In genomic region chr12:79844693-79845092, GRCh38 we compare ENCODE assay signal across 1 cellular context.
TF ChIP-seq lines count a peak whose summit lies in the region.

No MANE protein-coding gene starts in this region.

TF ChIP-seq in K562, 482 proteins besides CTCF, POLR2A, EP300 and RAD21 (continued from another document):
- TF ChIP-seq ZNF609 (CRISPR knock-in tag; IDR thresholded peaks at IDR 0.05; ENCODE audit: borderline replicate concordance) (no peak), EGR1 (conservative IDR thresholded peaks at IDR 0.05) (no peak), TAL1 (IDR thresholded peaks at IDR 0.05) (peak; percentile 38), FOXA3 (CRISPR knock-in tag; conservative IDR thresholded peaks at IDR 0.05 in 1 of 2, IDR thresholded peaks at IDR 0.05 in 1 of 2) (0 out of 4 replicates have a peak, but pooled peaks of 1 of the 2 experiments have one; percentile 20), KHSRP (IDR thresholded peaks at IDR 0.05) (no peak), MLLT1 (IDR thresholded peaks at IDR 0.05) (0 out of 4 replicates have a peak, but pooled peaks of 1 of the 2 experiments have one; percentile 21), ZFP1 (CRISPR knock-in tag; IDR thresholded peaks at IDR 0.05) (no peak), SMARCA4 (IDR thresholded peaks at IDR 0.05) (peak; percentile 76), ZFP30 (CRISPR knock-in tag; IDR thresholded peaks at IDR 0.05; ENCODE audit: borderline replicate concordance) (no peak), CCNT2 (IDR thresholded peaks at IDR 0.05; ENCODE audit: borderline replicate concordance, extremely low read depth, insufficient read length, low read depth, low read length) (no peak), ZNF165 (CRISPR knock-in tag; IDR thresholded peaks at IDR 0.05; ENCODE audit: borderline replicate concordance) (no peak), FOSL1 (tag; conservative IDR thresholded peaks at IDR 0.05) (peak; percentile 76), SOX6 (IDR thresholded peaks at IDR 0.05) (peak; percentile 52), GATAD2A (IDR thresholded peaks at IDR 0.05) (no peak), ARHGAP35 (IDR thresholded peaks at IDR 0.05; ENCODE audit: partially characterized antibody) (no peak), ZNF436 (CRISPR knock-in tag; IDR thresholded peaks at IDR 0.05) (no peak), SAFB2 (IDR thresholded peaks at IDR 0.05; ENCODE audit: borderline replicate concordance, low read depth, low read length, severe bottlenecking) (no peak), ZNF449 (CRISPR knock-in tag; IDR thresholded peaks at IDR 0.05) (no peak), CTBP1 (IDR thresholded peaks at IDR 0.05; ENCODE audit: borderline replicate concordance) (no peak), PYGO2 (tag; IDR thresholded peaks at IDR 0.05) (no peak), FOXJ2 (tag; IDR thresholded peaks at IDR 0.05) (no peak), FOXK1 (CRISPR knock-in tag; IDR thresholded peaks at IDR 0.05; ENCODE audit: borderline replicate concordance) (no peak), ZNF318 (IDR thresholded peaks at IDR 0.05; ENCODE audit: borderline replicate concordance in 1 of 2, low read depth in 1 of 2) (no peak), SMARCE1 (IDR thresholded peaks at IDR 0.05) (peak; percentile 75; the same call in 1 of the 2 replicates), LEF1 (IDR thresholded peaks at IDR 0.05) (no peak), MTF1 (CRISPR knock-in tag; IDR thresholded peaks at IDR 0.05; ENCODE audit: borderline replicate concordance) (no peak), ARID1B (IDR thresholded peaks at IDR 0.05) (peak; percentile 80), ZNF12 (CRISPR knock-in tag; IDR thresholded peaks at IDR 0.05) (no peak), ATF1 (CRISPR knock-in tag; IDR thresholded peaks at IDR 0.05) (no peak), ATF1 (tag; IDR thresholded peaks at IDR 0.05) (no peak), MYC (IDR thresholded peaks at IDR 0.05; ENCODE audit: low read depth, low read length) (no peak), MYC (CRISPR knock-in tag; IDR thresholded peaks at IDR 0.05; ENCODE audit: borderline replicate concordance, low read depth) (no peak), MTA2 (IDR thresholded peaks at IDR 0.05; ENCODE audit: low read depth) (0 out of 2 replicates have a peak, but pooled peaks have one; percentile 22), HDAC1 (IDR thresholded peaks at IDR 0.05) (peak in 1 of 2 experiments; percentile 65; a peak in 1 of 4 replicates), ZNF586 (CRISPR knock-in tag; conservative IDR thresholded peaks at IDR 0.05) (no peak), JUN (IDR thresholded peaks at IDR 0.05; ENCODE audit: borderline replicate concordance, low read depth, low read length) (no peak), JUN (CRISPR knock-in tag; IDR thresholded peaks at IDR 0.05; ENCODE audit: borderline replicate concordance) (no peak), ZKSCAN1 (IDR thresholded peaks at IDR 0.05; ENCODE audit: low read depth, low read length) (no peak), EHMT2 (IDR thresholded peaks at IDR 0.05) (peak; percentile 39; the same call in 1 of the 2 replicates), CBFA2T2 (conservative IDR thresholded peaks at IDR 0.05) (peak; percentile 70), SIN3A (IDR thresholded peaks at IDR 0.05; ENCODE audit: borderline replicate concordance in 2 of 2, control insufficient read depth in 1 of 2, low read depth in 2 of 2, low read length in 2 of 2) (no peak), TAF15 (IDR thresholded peaks at IDR 0.05; ENCODE audit: low read depth, low read length) (no peak), SMC3 (conservative IDR thresholded peaks at IDR 0.05; ENCODE audit: insufficient read depth, low read depth, low read length) (no peak), KDM1A (IDR thresholded peaks at IDR 0.05) (peak; percentile 49 to 51; a peak in 2 of 4 replicates), ZNF324 (CRISPR knock-in tag; IDR thresholded peaks at IDR 0.05) (no peak), ATF3 (IDR thresholded peaks at IDR 0.05) (peak; percentile 70), ATF3 (CRISPR knock-in tag; conservative IDR thresholded peaks at IDR 0.05) (no peak), CBFB (CRISPR knock-in tag; IDR thresholded peaks at IDR 0.05) (no peak), NCOR1 (IDR thresholded peaks at IDR 0.05) (peak; percentile 38; the same call in 1 of the 2 replicates), TEAD4 (IDR thresholded peaks at IDR 0.05; ENCODE audit: low read length) (peak; percentile 36; the same call in 1 of the 2 replicates), TEAD4 (CRISPR knock-in tag; IDR thresholded peaks at IDR 0.05; ENCODE audit: borderline replicate concordance) (no peak), TAF7 (tag; IDR thresholded peaks at IDR 0.05) (no peak), SNIP1 (IDR thresholded peaks at IDR 0.05; ENCODE audit: low read depth) (no peak), MCM5 (IDR thresholded peaks at IDR 0.05; ENCODE audit: low read depth) (no peak), DPF2 (IDR thresholded peaks at IDR 0.05) (peak; percentile 73), MEF2A (IDR thresholded peaks at IDR 0.05; ENCODE audit: control insufficient read depth, low read depth, low read length) (no peak)
TF ChIP-seq in K562: peak in this region for 22.
